24 cellular contexts compared by ENCODE assay signal in genomic region chr10:74870191-74870590, GRCh38.
"Had no signal": no experiment of that assay in that cellular context is flagged by ENCODE, and none has a peak within 500 bp of the region (broad histone marks: within the 10 kb centered on the region; RNA-seq: fewer than 3 reads in every experiment).

No MANE protein-coding gene starts in this region.

- ATAC-seq: effector memory CD8-positive, alpha-beta T cell; esophagus mucosa; foreskin keratinocyte; gastrocnemius medialis; gastroesophageal sphincter; heart left ventricle; heart right ventricle had no signal

- H3K27me3 ChIP-seq: colonic mucosa, dorsolateral prefrontal cortex, esophagus muscularis mucosa, esophagus squamous epithelium, foreskin keratinocyte, gastrocnemius medialis, gastroesophageal sphincter, heart left ventricle, heart right ventricle, hepatocyte had no signal

- H3K9me3 ChIP-seq: colonic mucosa, esophagus muscularis mucosa, esophagus squamous epithelium, gastrocnemius medialis, gastroesophageal sphincter, heart left ventricle, heart right ventricle had no signal

- H3K4me1 ChIP-seq: colonic mucosa, foreskin keratinocyte had no signal

- H3K27ac ChIP-seq: colonic mucosa, coronary artery, dorsolateral prefrontal cortex, epithelial cell of prostate, esophagus muscularis mucosa, esophagus squamous epithelium, foreskin keratinocyte, gastrocnemius medialis, gastroesophageal sphincter, heart left ventricle, heart right ventricle, hepatocyte had no signal

- DNase-seq: colonic mucosa; cortex of kidney; dermis blood vessel endothelial cell; dorsolateral prefrontal cortex; effector CD4-positive, alpha-beta T cell; effector CD8-positive, alpha-beta T cell; effector memory CD4-positive, alpha-beta T cell; effector memory CD8-positive, alpha-beta T cell; endodermal cell; esophagus squamous epithelium; foreskin fibroblast; foreskin keratinocyte; gastrocnemius medialis; glutamatergic neuron; head of caudate nucleus; heart left ventricle; heart right ventricle; hippocampal formation had no signal

- H3K4me2 ChIP-seq: hepatocyte had no signal

- H3K36me3 ChIP-seq: colonic mucosa, esophagus muscularis mucosa, esophagus squamous epithelium, gastrocnemius medialis, gastroesophageal sphincter, heart left ventricle, heart right ventricle had no signal

- H3K4me3 ChIP-seq: colonic mucosa, coronary artery, dorsolateral prefrontal cortex, esophagus muscularis mucosa, esophagus squamous epithelium, gastrocnemius medialis, gastroesophageal sphincter, heart left ventricle, heart right ventricle, hepatocyte had no signal

- H2AFZ ChIP-seq: hepatocyte had no signal
